Comparison of ENCODE assay signal across 1 cellular context in the genomic region with DNA sequence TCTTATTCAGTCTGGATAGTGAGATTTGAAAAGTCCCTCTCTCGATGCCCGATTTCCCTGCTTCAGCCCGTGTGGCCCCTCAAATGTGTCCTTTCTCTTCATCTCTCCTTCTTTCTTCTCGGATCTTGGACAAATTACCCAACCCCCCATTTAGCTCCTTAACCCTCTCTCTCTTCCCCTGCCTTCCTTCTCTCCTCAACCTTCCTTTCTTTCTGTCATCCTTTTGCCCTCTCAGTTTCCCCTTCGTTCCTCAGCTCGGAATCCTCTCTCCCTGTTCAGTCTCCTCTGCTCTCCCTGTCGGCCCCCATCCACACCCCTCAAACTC.
A peak's percentile ranks its signal among the peaks of the same experiment; 100 is the strongest.
TF ChIP-seq lines count a peak whose summit lies in the region.

No MANE protein-coding gene starts in this region.

TF ChIP-seq in HEK293, 187 proteins besides CTCF, POLR2A, EP300 and RAD21 (continued from another document):
- TF ChIP-seq, protein P1, sequence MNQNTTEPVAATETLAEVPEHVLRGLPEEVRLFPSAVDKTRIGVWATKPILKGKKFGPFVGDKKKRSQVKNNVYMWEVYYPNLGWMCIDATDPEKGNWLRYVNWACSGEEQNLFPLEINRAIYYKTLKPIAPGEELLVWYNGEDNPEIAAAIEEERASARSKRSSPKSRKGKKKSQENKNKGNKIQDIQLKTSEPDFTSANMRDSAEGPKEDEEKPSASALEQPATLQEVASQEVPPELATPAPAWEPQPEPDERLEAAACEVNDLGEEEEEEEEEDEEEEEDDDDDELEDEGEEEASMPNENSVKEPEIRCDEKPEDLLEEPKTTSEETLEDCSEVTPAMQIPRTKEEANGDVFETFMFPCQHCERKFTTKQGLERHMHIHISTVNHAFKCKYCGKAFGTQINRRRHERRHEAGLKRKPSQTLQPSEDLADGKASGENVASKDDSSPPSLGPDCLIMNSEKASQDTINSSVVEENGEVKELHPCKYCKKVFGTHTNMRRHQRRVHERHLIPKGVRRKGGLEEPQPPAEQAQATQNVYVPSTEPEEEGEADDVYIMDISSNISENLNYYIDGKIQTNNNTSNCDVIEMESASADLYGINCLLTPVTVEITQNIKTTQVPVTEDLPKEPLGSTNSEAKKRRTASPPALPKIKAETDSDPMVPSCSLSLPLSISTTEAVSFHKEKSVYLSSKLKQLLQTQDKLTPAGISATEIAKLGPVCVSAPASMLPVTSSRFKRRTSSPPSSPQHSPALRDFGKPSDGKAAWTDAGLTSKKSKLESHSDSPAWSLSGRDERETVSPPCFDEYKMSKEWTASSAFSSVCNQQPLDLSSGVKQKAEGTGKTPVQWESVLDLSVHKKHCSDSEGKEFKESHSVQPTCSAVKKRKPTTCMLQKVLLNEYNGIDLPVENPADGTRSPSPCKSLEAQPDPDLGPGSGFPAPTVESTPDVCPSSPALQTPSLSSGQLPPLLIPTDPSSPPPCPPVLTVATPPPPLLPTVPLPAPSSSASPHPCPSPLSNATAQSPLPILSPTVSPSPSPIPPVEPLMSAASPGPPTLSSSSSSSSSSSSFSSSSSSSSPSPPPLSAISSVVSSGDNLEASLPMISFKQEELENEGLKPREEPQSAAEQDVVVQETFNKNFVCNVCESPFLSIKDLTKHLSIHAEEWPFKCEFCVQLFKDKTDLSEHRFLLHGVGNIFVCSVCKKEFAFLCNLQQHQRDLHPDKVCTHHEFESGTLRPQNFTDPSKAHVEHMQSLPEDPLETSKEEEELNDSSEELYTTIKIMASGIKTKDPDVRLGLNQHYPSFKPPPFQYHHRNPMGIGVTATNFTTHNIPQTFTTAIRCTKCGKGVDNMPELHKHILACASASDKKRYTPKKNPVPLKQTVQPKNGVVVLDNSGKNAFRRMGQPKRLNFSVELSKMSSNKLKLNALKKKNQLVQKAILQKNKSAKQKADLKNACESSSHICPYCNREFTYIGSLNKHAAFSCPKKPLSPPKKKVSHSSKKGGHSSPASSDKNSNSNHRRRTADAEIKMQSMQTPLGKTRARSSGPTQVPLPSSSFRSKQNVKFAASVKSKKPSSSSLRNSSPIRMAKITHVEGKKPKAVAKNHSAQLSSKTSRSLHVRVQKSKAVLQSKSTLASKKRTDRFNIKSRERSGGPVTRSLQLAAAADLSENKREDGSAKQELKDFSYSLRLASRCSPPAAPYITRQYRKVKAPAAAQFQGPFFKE (tag by site-specific recombination; IDR thresholded peaks at IDR 0.05; ENCODE audit: borderline replicate concordance) = no peak
- TF ChIP-seq SP3 (tag by site-specific recombination; IDR thresholded peaks at IDR 0.05) (no peak), ZNF366 (tag by site-specific recombination; conservative IDR thresholded peaks at IDR 0.05) (peak; percentile 93), ZBTB8A (tag by site-specific recombination; IDR thresholded peaks at IDR 0.05) (no peak; the same call in 1 of the 2 replicates), HOXC10 (CRISPR knock-in tag; IDR thresholded peaks at IDR 0.05) (no peak)
- TF ChIP-seq, protein P2, sequence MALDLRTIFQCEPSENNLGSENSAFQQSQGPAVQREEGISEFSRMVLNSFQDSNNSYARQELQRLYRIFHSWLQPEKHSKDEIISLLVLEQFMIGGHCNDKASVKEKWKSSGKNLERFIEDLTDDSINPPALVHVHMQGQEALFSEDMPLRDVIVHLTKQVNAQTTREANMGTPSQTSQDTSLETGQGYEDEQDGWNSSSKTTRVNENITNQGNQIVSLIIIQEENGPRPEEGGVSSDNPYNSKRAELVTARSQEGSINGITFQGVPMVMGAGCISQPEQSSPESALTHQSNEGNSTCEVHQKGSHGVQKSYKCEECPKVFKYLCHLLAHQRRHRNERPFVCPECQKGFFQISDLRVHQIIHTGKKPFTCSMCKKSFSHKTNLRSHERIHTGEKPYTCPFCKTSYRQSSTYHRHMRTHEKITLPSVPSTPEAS (tag by site-specific recombination; IDR thresholded peaks at IDR 0.05) = no peak
- TF ChIP-seq, protein P3, sequence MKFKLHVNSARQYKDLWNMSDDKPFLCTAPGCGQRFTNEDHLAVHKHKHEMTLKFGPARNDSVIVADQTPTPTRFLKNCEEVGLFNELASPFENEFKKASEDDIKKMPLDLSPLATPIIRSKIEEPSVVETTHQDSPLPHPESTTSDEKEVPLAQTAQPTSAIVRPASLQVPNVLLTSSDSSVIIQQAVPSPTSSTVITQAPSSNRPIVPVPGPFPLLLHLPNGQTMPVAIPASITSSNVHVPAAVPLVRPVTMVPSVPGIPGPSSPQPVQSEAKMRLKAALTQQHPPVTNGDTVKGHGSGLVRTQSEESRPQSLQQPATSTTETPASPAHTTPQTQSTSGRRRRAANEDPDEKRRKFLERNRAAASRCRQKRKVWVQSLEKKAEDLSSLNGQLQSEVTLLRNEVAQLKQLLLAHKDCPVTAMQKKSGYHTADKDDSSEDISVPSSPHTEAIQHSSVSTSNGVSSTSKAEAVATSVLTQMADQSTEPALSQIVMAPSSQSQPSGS (tag by site-specific recombination; IDR thresholded peaks at IDR 0.05; ENCODE audit: low read depth) = no peak
- TF ChIP-seq, protein P4, sequence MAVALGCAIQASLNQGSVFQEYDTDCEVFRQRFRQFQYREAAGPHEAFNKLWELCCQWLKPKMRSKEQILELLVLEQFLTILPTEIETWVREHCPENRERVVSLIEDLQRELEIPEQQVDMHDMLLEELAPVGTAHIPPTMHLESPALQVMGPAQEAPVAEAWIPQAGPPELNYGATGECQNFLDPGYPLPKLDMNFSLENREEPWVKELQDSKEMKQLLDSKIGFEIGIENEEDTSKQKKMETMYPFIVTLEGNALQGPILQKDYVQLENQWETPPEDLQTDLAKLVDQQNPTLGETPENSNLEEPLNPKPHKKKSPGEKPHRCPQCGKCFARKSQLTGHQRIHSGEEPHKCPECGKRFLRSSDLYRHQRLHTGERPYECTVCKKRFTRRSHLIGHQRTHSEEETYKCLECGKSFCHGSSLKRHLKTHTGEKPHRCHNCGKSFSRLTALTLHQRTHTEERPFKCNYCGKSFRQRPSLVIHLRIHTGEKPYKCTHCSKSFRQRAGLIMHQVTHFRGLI (tag by site-specific recombination; IDR thresholded peaks at IDR 0.05) = no peak
TF ChIP-seq in HEK293: peak in this region for 9.
